Comparison of ENCODE assay signal across 29 cellular contexts in the genomic region with DNA sequence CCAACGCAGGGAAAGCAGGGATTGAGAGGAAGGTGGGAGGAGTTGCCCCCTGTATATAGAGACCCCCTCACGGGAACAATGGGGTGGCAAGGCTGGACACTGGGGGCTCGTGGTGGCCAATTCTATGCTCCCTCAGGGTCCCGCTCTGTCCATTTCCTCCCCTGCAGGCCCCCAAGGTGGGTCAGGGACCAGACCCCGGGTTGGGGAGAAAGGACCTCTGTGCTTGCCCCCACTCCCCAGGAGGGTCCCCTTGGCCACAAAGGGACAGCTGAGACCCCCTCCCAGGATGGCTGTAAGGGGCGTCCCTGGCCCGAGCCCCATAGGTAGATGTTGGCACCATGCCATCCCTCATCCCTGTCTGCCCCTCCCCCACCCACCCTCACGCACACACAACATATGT. TPM values are rescaled to one million over a fixed set of nuclear protein-coding genes. Genes with fewer than 3 reads are reported as not detected.
"Had no signal": no experiment of that assay in that cellular context is flagged by ENCODE, and none has a peak within 500 bp of the region (broad histone marks: within the 10 kb centered on the region; RNA-seq: fewer than 3 reads in every experiment).

No MANE protein-coding gene starts in this region.

- H3K27ac ChIP-seq: gastrocnemius medialis, pancreas, right atrium auricular region, stomach, thyroid gland had no signal

- H3K36me3 Mint-ChIP-seq: mesothelial cell of epicardium, naive B cell had no signal

- H3K4me1 Mint-ChIP-seq: activated T-helper 17 cell treated with anti-CD3 and anti-CD28 coated beads, Interleukin-2, amount 50 U/mL, for 72 hours; nephron progenitor cell had no signal

- H3K4me3 ChIP-seq: gastrocnemius medialis, pancreas, right atrium auricular region, smooth muscle cell, thyroid gland had no signal

- H3K36me3 ChIP-seq: gastrocnemius medialis, pancreas, right atrium auricular region, stomach, thyroid gland had no signal

- H3K9me3 ChIP-seq: gastrocnemius medialis, pancreas, right atrium auricular region, stomach, thyroid gland had no signal

- H3K4me3 Mint-ChIP-seq: activated CD4-positive, alpha-beta T cell treated with anti-CD3 and anti-CD28 coated beads for 36 hours; activated T-cell treated with anti-CD3 and anti-CD28 coated beads, Interleukin-2, amount 50 U/mL, for 4 hours; activated T-helper 17 cell treated with anti-CD3 and anti-CD28 coated beads, Interleukin-2, amount 50 U/mL, for 72 hours; mesothelial cell of epicardium; nephron progenitor cell; T-helper 2 cell treated with Interferon-gamma antibody and Interleukin-4, amounts not matched to agents 5 μg/mL and 100 μg/mL, for 36 hours had no signal

- DNase-seq: activated CD4-positive, alpha-beta T cell treated with anti-CD3 and anti-CD28 coated beads for 36 hours; activated CD4-positive, alpha-beta T cell treated with anti-CD3 and anti-CD28 coated beads, Interleukin-2, amount 50 U/mL, for 48 hours; activated CD4-positive, CD25-positive, alpha-beta regulatory T cell; activated gamma-delta T cell treated with Interleukin-2 at 50 U/mL for 16 hours; activated naive CD4-positive, alpha-beta T cell treated with anti-CD3 and anti-CD28 coated beads, Interleukin-2, amount 50 U/mL, for 16 hours; activated T-cell treated with anti-CD3 and anti-CD28 coated beads, Interleukin-2, amount 50 U/mL, for 4 hours; dermis blood vessel endothelial cell; effector memory CD4-positive, alpha-beta T cell; erythroblast; gastrocnemius medialis; hippocampal formation; naive B cell; nephron progenitor cell; nucleus accumbens; stimulated activated CD4-positive, alpha-beta T cell treated with anti-CD3 and anti-CD28 coated beads, Interleukin-1b, Interleukin-23, amount 100 ng/mL, for 48 hours; stimulated activated naive B cell treated with anti-CD40 and anti-IgM and Interleukin-4, amounts not matched to agents 10 μg/mL and 1 μg/mL and 100 μg/mL, for 72 hours; stomach; T-helper 1 cell; thyroid gland had no signal

- H3K9me3 Mint-ChIP-seq: activated T-cell treated with anti-CD3 and anti-CD28 coated beads, Interleukin-2, amount 50 U/mL, for 4 hours; activated T-helper 17 cell treated with anti-CD3 and anti-CD28 coated beads, Interleukin-2, amount 50 U/mL, for 72 hours; mesothelial cell of epicardium; naive B cell; nephron progenitor cell; stimulated activated naive B cell treated with anti-CD40 and anti-IgM and Interleukin-4, amounts not matched to agents 10 μg/mL and 1 μg/mL and 100 μg/mL, for 72 hours; T-helper 2 cell treated with Interferon-gamma antibody and Interleukin-4, amounts not matched to agents 5 μg/mL and 100 μg/mL, for 36 hours had no signal

- H3K4me2 ChIP-seq: smooth muscle cell had no signal

- H3K27ac Mint-ChIP-seq: activated CD4-positive, alpha-beta T cell treated with anti-CD3 and anti-CD28 coated beads for 36 hours; activated T-helper 17 cell treated with anti-CD3 and anti-CD28 coated beads, Interleukin-2, amount 50 U/mL, for 72 hours; mesothelial cell of epicardium; nephron progenitor cell; T-helper 2 cell treated with Interferon-gamma antibody and Interleukin-4, amounts not matched to agents 5 μg/mL and 100 μg/mL, for 36 hours had no signal

- ATAC-seq: activated CD4-positive, alpha-beta T cell treated with anti-CD3 and anti-CD28 coated beads for 36 hours; activated T-cell treated with anti-CD3 and anti-CD28 coated beads, Interleukin-2, amount 50 U/mL, for 4 hours; activated T-helper 17 cell treated with anti-CD3 and anti-CD28 coated beads, Interleukin-2, amount 50 U/mL, for 72 hours; gastrocnemius medialis; pancreas; stimulated activated naive B cell treated with anti-CD40 and anti-IgM and Interleukin-4, amounts not matched to agents 10 μg/mL and 1 μg/mL and 100 μg/mL, for 72 hours had no signal

RNA-seq across cellular contexts. Expression of a gene that starts 0.4 kb away (rescaled TPM):
- total RNA-seq: activated CD4-positive, alpha-beta T cell treated with anti-CD3 and anti-CD28 coated beads for 36 hours; activated CD8-positive, alpha-beta memory T cell treated with anti-CD3 and anti-CD28 coated beads for 36 hours; activated T-cell treated with anti-CD3 and anti-CD28 coated beads, Interleukin-2, amount 50 U/mL, for 4 hours; activated T-helper 17 cell treated with anti-CD3 and anti-CD28 coated beads, Interleukin-2, amount 50 U/mL, for 72 hours; dermis blood vessel endothelial cell; gastrocnemius medialis; kidney epithelial cell; mesothelial cell of epicardium; pancreas; pulmonary artery endothelial cell; right atrium auricular region; smooth muscle cell; stomach; thyroid gland; ureter had no signal

RNA-seq across cellular contexts. Expression of a gene that starts 18.6 kb away (rescaled TPM):
- total RNA-seq: activated CD8-positive, alpha-beta memory T cell treated with anti-CD3 and anti-CD28 coated beads for 36 hours; activated T-helper 17 cell treated with anti-CD3 and anti-CD28 coated beads, Interleukin-2, amount 50 U/mL, for 72 hours; dermis blood vessel endothelial cell; kidney epithelial cell; pulmonary artery endothelial cell; smooth muscle cell had no signal
- polyA plus RNA-seq: smooth muscle cell had no signal

RNA-seq across cellular contexts. Expression of a gene that starts 57.0 kb away (rescaled TPM):
- total RNA-seq: smooth muscle cell had no signal
